In genomic region chr3:136984837-136985236, GRCh38 we compare ENCODE assay signal across 13 cellular contexts. TPM values are rescaled to one million over a fixed set of nuclear protein-coding genes. Genes with fewer than 3 reads are reported as not detected.
DNase-seq lines count a peak whose midpoint lies in the region; ATAC-seq and TF ChIP-seq lines count a peak whose summit lies in the region.
"Had no signal": no experiment of that assay in that cellular context is flagged by ENCODE, and none has a peak within 500 bp of the region (broad histone marks: within the 10 kb centered on the region; RNA-seq: fewer than 3 reads in every experiment).

No MANE protein-coding gene starts in this region.

- no peak overlapping the region for H3K4me3 Mint-ChIP-seq in CD4-positive, alpha-beta T cell
- H3K4me3 Mint-ChIP-seq: activated naive CD8-positive, alpha-beta T cell treated with anti-CD3 and anti-CD28 coated beads, Interleukin-2, amount 10 ng/mL, durations not matched to agents 7 days and 5 days; naive thymus-derived CD8-positive, alpha-beta T cell had no signal

- no peaks in the 10 kb centered on the region for H3K36me3 ChIP-seq in BE2C
- peaks cover 0 to 72% (median 0%) of the 10 kb centered on the region in 3 donors for H3K36me3 ChIP-seq in esophagus squamous epithelium
- no peaks in the 10 kb centered on the region for H3K36me3 ChIP-seq in mucosa of rectum (ENCODE audit: control insufficient read depth in 2 of 2, insufficient read depth in 2 of 2, low read length in 2 of 2)

- no peak for TF ChIP-seq CTCF in BE2C (IDR thresholded peaks at IDR 0.05; ENCODE audit: low read depth, low read length)
- no peak for TF ChIP-seq CTCF in esophagus squamous epithelium (IDR thresholded peaks at IDR 0.05)
- no peak for TF ChIP-seq CTCF in CD4-positive, alpha-beta T cell (IDR thresholded peaks at IDR 0.05)

- POLR2A ChIA-PET in CD4-positive, alpha-beta T cell (lab: Charles Lee): no interaction called here

- H3K9me3 Mint-ChIP-seq in CD4-positive, alpha-beta T cell: no peaks in the 10 kb centered on the region
- H3K9me3 Mint-ChIP-seq: activated naive CD8-positive, alpha-beta T cell treated with anti-CD3 and anti-CD28 coated beads, Interleukin-2, amount 10 ng/mL, durations not matched to agents 7 days and 5 days; naive thymus-derived CD8-positive, alpha-beta T cell had no signal

- WGBS in esophagus squamous epithelium, 2 donors: 20 to 46% methylated on average over 3 of the region's 3 CpGs

- no peaks in the 10 kb centered on the region for H3K27me3 Mint-ChIP-seq in CD4-positive, alpha-beta T cell
- H3K27me3 Mint-ChIP-seq: activated naive CD8-positive, alpha-beta T cell treated with anti-CD3 and anti-CD28 coated beads, Interleukin-2, amount 10 ng/mL, durations not matched to agents 7 days and 5 days; naive thymus-derived CD8-positive, alpha-beta T cell had no signal

- no peak overlapping the region for H3K4me3 ChIP-seq in BE2C (ENCODE audit: low read depth, low read length)
- no peak overlapping the region for H3K4me3 ChIP-seq in esophagus squamous epithelium
- peak overlapping the region; percentile 7 to 16 for H3K4me3 ChIP-seq in mucosa of rectum (ENCODE audit: low read length in 2 of 2)
- H3K4me3 ChIP-seq: BLaER1 treated with 17β-estradiol and CSF1 and Interleukin-3, amounts not matched to agents 10 nM and 100 nM; PC-9 had no signal

- no peaks in the 10 kb centered on the region for H3K27me3 ChIP-seq in BE2C
- H3K27me3 ChIP-seq in esophagus squamous epithelium: no peaks in the 10 kb centered on the region
- H3K27me3 ChIP-seq in mucosa of rectum (ENCODE audit: control insufficient read depth in 2 of 2, insufficient read depth in 2 of 2, low read length in 2 of 2): no peaks in the 10 kb centered on the region
- H3K27me3 ChIP-seq in CD4-positive, alpha-beta T cell (ENCODE audit: control insufficient read depth, insufficient read depth, low read length): no peaks in the 10 kb centered on the region
- H3K27me3 ChIP-seq: BLaER1 treated with 17β-estradiol and CSF1 and Interleukin-3, amounts not matched to agents 10 nM and 100 nM had no signal

- H3K4me1 ChIP-seq in BE2C (peaks cover 19% of the 10 kb centered on the region), esophagus squamous epithelium (peaks cover 0 to 65% (median 16%) of the 10 kb centered on the region in 3 donors), mucosa of rectum (ENCODE audit: control insufficient read depth in 2 of 2, insufficient read depth in 2 of 2, low read length in 2 of 2) (peaks cover 6 to 26% of the 10 kb centered on the region in 2 donors)
- H3K4me1 ChIP-seq: BLaER1 treated with 17β-estradiol and CSF1 and Interleukin-3, amounts not matched to agents 10 nM and 100 nM had no signal

- intact Hi-C loops in esophagus squamous epithelium (cut with DNase I): no loop called here
- intact Hi-C loops in CD4-positive, alpha-beta T cell (cut with DNase I, micrococcal nuclease): no loop called here

- H3K27ac ChIP-seq in esophagus squamous epithelium: peak overlapping the region; percentile 70 to 85 (median 79)
- peak overlapping the region; percentile 53 to 77 for H3K27ac ChIP-seq in mucosa of rectum (ENCODE audit: low read depth in 2 of 2, low read length in 2 of 2)
- no peak overlapping the region for H3K27ac ChIP-seq in CD4-positive, alpha-beta T cell (ENCODE audit: low read depth, low read length)
- H3K27ac ChIP-seq: BLaER1 treated with 17β-estradiol and CSF1 and Interleukin-3, amounts not matched to agents 10 nM and 100 nM; PC-9 had no signal

- H3K9ac ChIP-seq in mucosa of rectum (ENCODE audit: low read depth in 1 of 2, low read length in 2 of 2): peak overlapping the region in 1 of 2 donors; percentile 26
- H3K9ac ChIP-seq: BLaER1 treated with 17β-estradiol and CSF1 and Interleukin-3, amounts not matched to agents 10 nM and 100 nM had no signal

- H3K9me3 ChIP-seq in BE2C: no peaks in the 10 kb centered on the region
- no peaks in the 10 kb centered on the region for H3K9me3 ChIP-seq in esophagus squamous epithelium
- H3K9me3 ChIP-seq in mucosa of rectum (ENCODE audit: control insufficient read depth in 2 of 2, low read length in 2 of 2): no peaks in the 10 kb centered on the region
- H3K9me3 ChIP-seq in CD4-positive, alpha-beta T cell (ENCODE audit: control insufficient read depth, low read length): no peaks in the 10 kb centered on the region

- no peak for ATAC-seq in CD4-positive, alpha-beta T cell (ENCODE audit: poor library complexity)
- ATAC-seq in HG03520 (IDR thresholded peaks at IDR 0.05; ENCODE audit: unreplicated experiment) (no peak), GM18868 (IDR thresholded peaks at IDR 0.05; ENCODE audit: unreplicated experiment) (no peak)
- ATAC-seq: naive thymus-derived CD8-positive, alpha-beta T cell had no signal

- H3K36me3 Mint-ChIP-seq in CD4-positive, alpha-beta T cell (ENCODE audit: low read depth): no peaks in the 10 kb centered on the region
- H3K36me3 Mint-ChIP-seq: activated naive CD8-positive, alpha-beta T cell treated with anti-CD3 and anti-CD28 coated beads, Interleukin-2, amount 10 ng/mL, durations not matched to agents 7 days and 5 days had no signal

- DNase-seq in BE2C: peak; percentile 58
- peak; percentile 64 for DNase-seq in M059J (ENCODE audit: low read depth)
- DNase-seq in esophagus squamous epithelium (lab: John Stamatoyannopoulos, UW): no peak
- no peak for DNase-seq in CD4-positive, alpha-beta T cell
- no peak for DNase-seq in T-helper 1 cell
- DNase-seq: activated naive CD8-positive, alpha-beta T cell treated with anti-CD3 and anti-CD28 coated beads, Interleukin-2, amount 10 ng/mL, durations not matched to agents 7 days and 5 days; GDM1; naive thymus-derived CD8-positive, alpha-beta T cell had no signal

- CTCF ChIA-PET in CD4-positive, alpha-beta T cell (lab: Charles Lee): no interaction called here

- no peak overlapping the region for H3K27ac Mint-ChIP-seq in CD4-positive, alpha-beta T cell
- H3K27ac Mint-ChIP-seq: activated naive CD8-positive, alpha-beta T cell treated with anti-CD3 and anti-CD28 coated beads, Interleukin-2, amount 10 ng/mL, durations not matched to agents 7 days and 5 days had no signal

- H3K4me1 Mint-ChIP-seq in CD4-positive, alpha-beta T cell (ENCODE audit: low read depth): peaks cover 12% of the 10 kb centered on the region
- H3K4me1 Mint-ChIP-seq: activated naive CD8-positive, alpha-beta T cell treated with anti-CD3 and anti-CD28 coated beads, Interleukin-2, amount 10 ng/mL, durations not matched to agents 7 days and 5 days had no signal

- no peak for TF ChIP-seq POLR2A in esophagus squamous epithelium (IDR thresholded peaks at IDR 0.05)

RNA-seq across cellular contexts. Expression of gene IL20RB, which starts 27.1 kb away (rescaled TPM):
- 2.2 TPM for polyA plus RNA-seq in BE2C (2012; ENCODE audit: insufficient read depth, insufficient read length, low read depth)
- 1.7 and 2.4 TPM in 2 replicates for total RNA-seq in M059J (2014; rRNA removed; shearing (Covaris generic))
- total RNA-seq in esophagus squamous epithelium: 100 to 1,000 TPM in 3 of 4 donors, 10 to 100 TPM in 1; 95.1 to 112 (median 105) TPM
- 1 to 10 TPM; 1.5 to 2.2 TPM for total RNA-seq in CD4-positive, alpha-beta T cell

Comparison
In these comparisons a context has a peak if more than half of its experiments do, and no peak if none do; other contexts are left out.
1. DNase-seq: peak in BE2C (single experiment) and M059J (single experiment); none in esophagus squamous epithelium (single experiment), CD4-positive, alpha-beta T cell (0 of 10) and T-helper 1 cell (0 of 5).
2. H3K4me3 ChIP-seq: peak in mucosa of rectum (2 of 2); none in BE2C (single experiment) and esophagus squamous epithelium (0 of 4).
3. RNA of gene IL20RB, which starts 27.1 kb away (total RNA-seq): 95.1 to 112 TPM in esophagus squamous epithelium; 1.7 to 2.4 TPM in M059J and 1.5 to 2.2 TPM in CD4-positive, alpha-beta T cell; every median in the first group is over 10 times any median in the second.